In the genomic region with DNA sequence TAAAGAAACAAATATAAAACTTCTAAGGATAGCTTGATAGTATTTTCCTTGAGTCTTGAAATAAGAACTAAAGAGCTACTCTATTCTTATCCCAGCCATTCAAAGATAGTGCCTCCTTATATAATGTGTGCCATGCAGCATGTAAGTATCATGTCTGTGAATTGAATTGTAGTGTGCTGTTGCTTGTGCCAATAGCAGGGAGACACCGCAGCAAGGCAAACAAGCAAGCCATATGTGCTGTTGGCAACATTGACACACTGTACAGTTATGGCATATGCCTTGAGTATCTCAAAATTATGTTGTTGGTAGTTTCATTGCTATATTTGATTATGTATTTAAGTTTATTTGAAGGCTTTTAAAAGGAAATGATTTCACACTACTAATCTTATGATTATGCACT, we compare ENCODE assay signal across 14 cellular contexts. TPM values are rescaled to one million over a fixed set of nuclear protein-coding genes. Genes with fewer than 3 reads are reported as not detected.
A peak's percentile ranks its signal among the peaks of the same experiment; 100 is the strongest.
DNase-seq lines count a peak whose midpoint lies in the region; ATAC-seq and FAIRE-seq lines count a peak whose summit lies in the region.
"Had no signal": no experiment of that assay in that cellular context is flagged by ENCODE, and none has a peak within 500 bp of the region (broad histone marks: within the 10 kb centered on the region; RNA-seq: fewer than 3 reads in every experiment).

No MANE protein-coding gene starts in this region.

- no peaks in the 10 kb centered on the region for H3K4me1 Mint-ChIP-seq in natural killer cell treated with Interleukin-12 subunit alpha and Interleukin-12 subunit beta and Interleukin-15 and Interleukin-18, amount 100 ng/mL, for 72 hours (ENCODE audit: low read depth in 2 of 2)
- H3K4me1 Mint-ChIP-seq: CD14-positive monocyte had no signal

- no peak for FAIRE-seq in frontal cortex (lab: Jason Lieb, UNC)
- FAIRE-seq: D721Med, H54 had no signal

- no peak overlapping the region for H3K27ac Mint-ChIP-seq in natural killer cell treated with Interleukin-12 subunit alpha and Interleukin-12 subunit beta and Interleukin-15 and Interleukin-18, amount 100 ng/mL, for 72 hours
- H3K27ac Mint-ChIP-seq: CD14-positive monocyte; CD8-positive, alpha-beta T cell had no signal

- peak; percentile 91 for DNase-seq in DMS 273 (lab: John Stamatoyannopoulos, UW; ENCODE audit: unreplicated experiment)
- peak; percentile 97 for DNase-seq in NCI-H1694 treated with DMSO at 0.1 percent for 48 hours (lab: John Stamatoyannopoulos, UW)
- DNase-seq in NCI-H446 treated with DMSO at 0.1 percent for 48 hours (lab: John Stamatoyannopoulos, UW), result peak; percentile 98
- peak; percentile 58 for DNase-seq in superior temporal gyrus (ENCODE audit: extremely low spot score)
- DNase-seq in activated CD8-positive, alpha-beta memory T cell treated with anti-CD3 and anti-CD28 coated beads, Interleukin-2, amount 50 U/mL, for 48 hours, result no peak
- DNase-seq in frontal cortex (ENCODE audit: low spot score in 2 of 2), result no peak
- DNase-seq in natural killer cell treated with Interleukin-12 subunit alpha and Interleukin-12 subunit beta and Interleukin-15 and Interleukin-18, amount 100 ng/mL, for 72 hours (ENCODE audit: low spot score), result no peak
- DNase-seq: CD8-positive, alpha-beta T cell; COR-L47; DMS53 had no signal

- H3K36me3 Mint-ChIP-seq in natural killer cell treated with Interleukin-12 subunit alpha and Interleukin-12 subunit beta and Interleukin-15 and Interleukin-18, amount 100 ng/mL, for 72 hours, result no peaks in the 10 kb centered on the region
- H3K36me3 Mint-ChIP-seq: CD14-positive monocyte; CD8-positive, alpha-beta T cell had no signal

- peaks cover 0 to 6% of the 10 kb centered on the region in 2 donors for H3K27me3 Mint-ChIP-seq in natural killer cell treated with Interleukin-12 subunit alpha and Interleukin-12 subunit beta and Interleukin-15 and Interleukin-18, amount 100 ng/mL, for 72 hours

- no peak for ATAC-seq in natural killer cell treated with Interleukin-12 subunit alpha and Interleukin-12 subunit beta and Interleukin-15 and Interleukin-18, amount 100 ng/mL, for 72 hours
- ATAC-seq: CD8-positive, alpha-beta T cell; HCT116 had no signal

- no peak overlapping the region for H3K4me3 Mint-ChIP-seq in natural killer cell treated with Interleukin-12 subunit alpha and Interleukin-12 subunit beta and Interleukin-15 and Interleukin-18, amount 100 ng/mL, for 72 hours
- H3K4me3 Mint-ChIP-seq: CD14-positive monocyte; CD8-positive, alpha-beta T cell had no signal

- H3K9me3 Mint-ChIP-seq in natural killer cell treated with Interleukin-12 subunit alpha and Interleukin-12 subunit beta and Interleukin-15 and Interleukin-18, amount 100 ng/mL, for 72 hours, result no peaks in the 10 kb centered on the region
- H3K9me3 Mint-ChIP-seq: CD14-positive monocyte had no signal

RNA-seq across cellular contexts. Expression of a gene that starts 58.2 kb away (rescaled TPM):
- 75.0 TPM for total RNA-seq in frontal cortex
- total RNA-seq in natural killer cell treated with Interleukin-12 subunit alpha and Interleukin-12 subunit beta and Interleukin-15 and Interleukin-18, amount 100 ng/mL, for 72 hours, result not detected
- total RNA-seq: CD8-positive, alpha-beta T cell had no signal

Comparison
In these comparisons a context has a peak if more than half of its experiments do, and no peak if none do; other contexts are left out.
1. DNase-seq: peak in DMS 273 (single experiment), NCI-H1694 treated with DMSO at 0.1 percent for 48 hours (single experiment), NCI-H446 treated with DMSO at 0.1 percent for 48 hours (single experiment) and superior temporal gyrus (single experiment); none in activated CD8-positive, alpha-beta memory T cell treated with anti-CD3 and anti-CD28 coated beads, Interleukin-2, amount 50 U/mL, for 48 hours (single experiment), frontal cortex (0 of 2) and natural killer cell treated with Interleukin-12 subunit alpha and Interleukin-12 subunit beta and Interleukin-15 and Interleukin-18, amount 100 ng/mL, for 72 hours (single experiment).
2. RNA of a gene that starts 58.2 kb away (total RNA-seq): 75.0 TPM in frontal cortex (single experiment); not detected in natural killer cell treated with Interleukin-12 subunit alpha and Interleukin-12 subunit beta and Interleukin-15 and Interleukin-18, amount 100 ng/mL, for 72 hours; every median in the first group is over 10 times any median in the second.